ENCODE assay signal across 8 cellular contexts in the genomic region with DNA sequence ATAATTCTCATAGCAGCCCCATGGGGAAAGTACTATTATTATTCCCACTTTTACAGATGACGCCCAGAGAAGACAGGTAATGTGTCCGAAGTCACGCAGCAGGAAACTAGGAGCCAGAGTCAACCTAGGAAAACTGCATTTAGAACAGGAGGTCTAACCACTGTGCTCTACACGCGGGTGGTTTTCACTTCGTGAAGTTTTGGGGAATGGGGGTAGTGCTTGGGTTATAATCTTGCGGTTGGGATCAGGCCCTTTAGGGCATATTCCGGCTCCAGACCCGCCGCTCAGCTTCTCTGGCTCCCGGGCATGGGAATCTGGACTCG. TPM values are rescaled to one million over a fixed set of nuclear protein-coding genes. Genes with fewer than 3 reads are reported as not detected.
A peak's percentile ranks its signal among the peaks of the same experiment; 100 is the strongest.
DNase-seq lines count a peak whose midpoint lies in the region; ATAC-seq and TF ChIP-seq lines count a peak whose summit lies in the region.

No MANE protein-coding gene starts in this region.

- peaks cover 51% of the 10 kb centered on the region for H3K27me3 Mint-ChIP-seq in CD4-positive, alpha-beta T cell

- DNase-seq in CD4-positive, alpha-beta T cell: no peak
- DNase-seq in NT2/D1 (ENCODE audit: low read depth, low spot score) (no peak), COLO668 (lab: John Stamatoyannopoulos, UW; ENCODE audit: unreplicated experiment) (no peak), HPDE6-E6E7 (ENCODE audit: extremely low spot score) (no peak), HuH-7.5 (ENCODE audit: low spot score) (no peak), NCI-H446 treated with DMSO at 0.1 percent for 48 hours (lab: John Stamatoyannopoulos, UW) (no peak)

- H3K9me3 Mint-ChIP-seq in CD4-positive, alpha-beta T cell: no peaks in the 10 kb centered on the region

- H3K4me1 ChIP-seq in NT2/D1 (ENCODE audit: insufficient read depth, insufficient read length) (peaks cover 11% of the 10 kb centered on the region), endocrine pancreas (ENCODE audit: control insufficient read depth, insufficient read depth, low read length) (no peaks in the 10 kb centered on the region), neutrophil (ENCODE audit: control insufficient read depth in 1 of 2, insufficient read depth in 1 of 2, low read depth in 1 of 2, low read length in 1 of 2) (peaks cover 28 to 62% of the 10 kb centered on the region in 2 experiments)

- H3K4me1 Mint-ChIP-seq in CD4-positive, alpha-beta T cell (ENCODE audit: low read depth): peaks cover 40% of the 10 kb centered on the region

- H3K9ac ChIP-seq in NT2/D1 (ENCODE audit: insufficient read length, low read depth) (peak overlapping the region; percentile 52), endocrine pancreas (ENCODE audit: control insufficient read depth, insufficient read depth, low read length) (no peak overlapping the region)

- CTCF ChIA-PET in CD4-positive, alpha-beta T cell (lab: Charles Lee): interaction anchor here (1.0 to 3.6 kb wide), 20 partner anchors 9 to 356 kb away, joined by 3 to 29 read pairs (median 4); no protein-coding TSS in a partner anchor

- TF ChIP-seq CTCF in CD4-positive, alpha-beta T cell (IDR thresholded peaks at IDR 0.05): no peak
- no peak for TF ChIP-seq CTCF in neutrophil (IDR thresholded peaks at IDR 0.05)

- peak overlapping the region; percentile 31 for H3K27ac ChIP-seq in CD4-positive, alpha-beta T cell (ENCODE audit: low read depth, low read length)
- peak overlapping the region; percentile 82 for H3K27ac ChIP-seq in neutrophil

- H3K4me3 Mint-ChIP-seq in CD4-positive, alpha-beta T cell: peak overlapping the region; percentile 84

- intact Hi-C loops in CD4-positive, alpha-beta T cell (cut with DNase I, micrococcal nuclease): loop anchor here (1.0 to 10.0 kb wide), 9 partner anchors 46 to 1047 kb away; a partner anchor contains a TSS

- H3K36me3 Mint-ChIP-seq in CD4-positive, alpha-beta T cell (ENCODE audit: low read depth): peaks cover 10% of the 10 kb centered on the region

- H3K27me3 ChIP-seq in CD4-positive, alpha-beta T cell (ENCODE audit: control insufficient read depth, insufficient read depth, low read length): peaks cover 45% of the 10 kb centered on the region
- H3K27me3 ChIP-seq in NT2/D1 (ENCODE audit: insufficient read depth, insufficient read length) (no peaks in the 10 kb centered on the region), endocrine pancreas (ENCODE audit: control insufficient read depth, insufficient read depth, low read length) (peaks cover 3% of the 10 kb centered on the region), neutrophil (peaks cover 51% of the 10 kb centered on the region)

- no peaks in the 10 kb centered on the region for H3K9me3 ChIP-seq in CD4-positive, alpha-beta T cell (ENCODE audit: control insufficient read depth, low read length)
- H3K9me3 ChIP-seq in NT2/D1 (ENCODE audit: insufficient read depth, low read length) (no peaks in the 10 kb centered on the region), endocrine pancreas (ENCODE audit: control insufficient read depth, low read length) (no peaks in the 10 kb centered on the region), neutrophil (no peaks in the 10 kb centered on the region)

- H3K27ac Mint-ChIP-seq in CD4-positive, alpha-beta T cell: peak overlapping the region; percentile 6

- POLR2A ChIA-PET in CD4-positive, alpha-beta T cell (lab: Charles Lee): interaction anchor here (0.6 to 2.9 kb wide), 13 partner anchors 9 to 542 kb away, joined by 3 to 13 read pairs (median 4); a partner anchor contains a TSS

- H3K4me3 ChIP-seq in NT2/D1 (ENCODE audit: insufficient read length, low read depth): peak overlapping the region; percentile 8
- peak overlapping the region; percentile 22 for H3K4me3 ChIP-seq in endocrine pancreas (ENCODE audit: control insufficient read depth, insufficient read depth, low read length)
- H3K4me3 ChIP-seq in neutrophil (ENCODE audit: low read depth in 1 of 2, low read length in 1 of 2): peak overlapping the region; percentile 88 to 93

- no peak for ATAC-seq in CD4-positive, alpha-beta T cell (ENCODE audit: poor library complexity)

- peaks cover 87% of the 10 kb centered on the region for H3K36me3 ChIP-seq in NT2/D1 (ENCODE audit: insufficient read depth, insufficient read length, low read length)
- no peaks in the 10 kb centered on the region for H3K36me3 ChIP-seq in endocrine pancreas (ENCODE audit: control insufficient read depth, insufficient read depth, low read length)
- H3K36me3 ChIP-seq in neutrophil: no peaks in the 10 kb centered on the region

RNA-seq across cellular contexts. Expression of a gene that starts 5.2 kb away (rescaled TPM):
- total RNA-seq in CD4-positive, alpha-beta T cell: 1 to 10 TPM; 7.9 to 9.8 TPM

Comparison
In these comparisons a context has a peak if more than half of its experiments do, and no peak if none do; other contexts are left out.
1. H3K4me3 ChIP-seq: peak in every context shown above with its lines; median percentile 90 in neutrophil; 22 in endocrine pancreas; 8 in NT2/D1.